ENCODE assay signal across 24 cellular contexts in genomic region chr11:43639224-43639623, GRCh38.
"Had no signal": no experiment of that assay in that cellular context is flagged by ENCODE, and none has a peak within 500 bp of the region (broad histone marks: within the 10 kb centered on the region; RNA-seq: fewer than 3 reads in every experiment).

No MANE protein-coding gene starts in this region.

- H3K36me3 ChIP-seq: MG63, Peyer's patch, SJSA1 had no signal

- H3K9me3 ChIP-seq: MG63, Peyer's patch, SJSA1 had no signal

- H3K4me3 ChIP-seq: MG63, Peyer's patch, SJSA1, SK-N-MC had no signal

- H3K27ac ChIP-seq: HL-60, Peyer's patch, SJSA1 had no signal

- FAIRE-seq: HTR-8/SVneo had no signal

- H3K4me1 ChIP-seq: Peyer's patch, SJSA1 had no signal

- DNase-seq: Karpas-422; KG1; MG63; NCI-H1092 treated with DMSO at 0.1 percent for 48 hours; NCI-H1436; NCI-H187; NCI-H2029; NCI-H2081 treated with DMSO at 0.1 percent for 48 hours; NCI-H2171; NCI-H226; NCI-H446; NCI-H510A; NCI-H524 treated with DMSO at 0.1 percent for 48 hours; NCI-H69; NCI-H774; NK-92 treated with Interleukin-12 subunit alpha and Interleukin-12 subunit beta, amount 100 ng/mL, for 24 hours; PC-3; Peyer's patch; Right ventricle myocardium superior; SIG-M5 had no signal

- H3K27me3 ChIP-seq: Peyer's patch had no signal
